Comparison of ENCODE assay signal across 18 cellular contexts in the genomic region with DNA sequence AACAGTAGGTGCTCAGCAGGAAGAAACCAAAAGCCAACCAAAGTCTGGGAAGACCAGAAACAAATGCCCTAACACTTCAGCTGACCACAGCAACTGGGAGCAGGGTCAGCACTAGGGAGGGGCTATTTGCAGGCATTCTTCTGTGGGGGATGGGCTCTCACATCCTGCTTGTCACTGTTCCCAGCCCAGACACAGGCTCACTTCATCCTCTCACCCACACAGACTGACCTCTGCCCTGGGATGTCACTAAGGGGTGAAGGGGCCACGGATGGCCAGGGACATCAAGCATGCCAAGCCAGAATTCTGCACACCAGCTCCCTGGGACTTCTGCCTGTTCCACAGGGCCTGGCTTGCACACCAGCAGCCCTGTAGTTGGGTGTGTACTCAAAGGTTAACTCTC. TPM values are rescaled to one million over a fixed set of nuclear protein-coding genes. Genes with fewer than 3 reads are reported as not detected.
DNase-seq lines count a peak whose midpoint lies in the region; TF ChIP-seq lines count a peak whose summit lies in the region.
"Had no signal": no experiment of that assay in that cellular context is flagged by ENCODE, and none has a peak within 500 bp of the region (broad histone marks: within the 10 kb centered on the region; RNA-seq: fewer than 3 reads in every experiment).

No MANE protein-coding gene starts in this region.

- peak; percentile 14 for DNase-seq in EH (ENCODE audit: low read depth)
- DNase-seq in chondrocyte (ENCODE audit: low spot score): peak; percentile 32
- DNase-seq in left kidney (ENCODE audit: low read depth, low spot score): peak; percentile 33
- DNase-seq in neuronal stem cell (ENCODE audit: low spot score): peak; percentile 54
- no peak for DNase-seq in left ventricle myocardium inferior
- no peak for DNase-seq in NK-92 treated with Interleukin-12 subunit alpha and Interleukin-12 subunit beta, amount 100 ng/mL, for 24 hours (lab: John Stamatoyannopoulos, UW)
- DNase-seq in amygdala (lab: John Stamatoyannopoulos, UW): no peak
- no peak for DNase-seq in MV-4-11 (lab: John Stamatoyannopoulos, UW)
- DNase-seq: C1 segment of cervical spinal cord, COR-L47, KG1, NCI-H1092 treated with DMSO at 0.1 percent for 48 hours, NCI-H187, NCI-H69, PC-9, SK-N-SH had no signal

- no peak overlapping the region for H3K4me2 ChIP-seq in neuronal stem cell (ENCODE audit: insufficient read depth, low read length, poor library complexity, severe bottlenecking)
- H3K4me2 ChIP-seq: PC-9, SK-N-SH had no signal

- no peak overlapping the region for H2AFZ ChIP-seq in neuronal stem cell (ENCODE audit: low read length)
- H2AFZ ChIP-seq: PC-9 had no signal

- H3K27ac ChIP-seq in neuronal stem cell (replicated peaks; ENCODE audit: low read length) (peak overlapping the region; percentile 17), left ventricle myocardium inferior (replicated peaks) (no peak overlapping the region)
- H3K27ac ChIP-seq: PC-9 had no signal

- H3K4me1 Mint-ChIP-seq in chondrocyte (ENCODE audit: low read depth): peaks cover 3% of the 10 kb centered on the region

- no peak overlapping the region for H3K18ac ChIP-seq in neuronal stem cell (ENCODE audit: low read length)

- H3K27me3 ChIP-seq in neuronal stem cell (ENCODE audit: control insufficient read depth in 3 of 3, insufficient read depth in 3 of 3, low read depth in 1 of 3, low read length in 3 of 3) (peaks cover 0 to 19% (median 14%) of the 10 kb centered on the region in 3 experiments), left ventricle myocardium inferior (ENCODE audit: low read depth) (peaks cover 14% of the 10 kb centered on the region)

- H3K4me3 ChIP-seq in neuronal stem cell (ENCODE audit: low read length in 2 of 2): no peak overlapping the region
- H3K4me3 ChIP-seq in left ventricle myocardium inferior: no peak overlapping the region
- H3K4me3 ChIP-seq: PC-9 had no signal

- no peak overlapping the region for H2BK120ac ChIP-seq in neuronal stem cell (ENCODE audit: low read depth, low read length)

- no peaks in the 10 kb centered on the region for H3K9me3 ChIP-seq in neuronal stem cell (replicated peaks in 1 of 2; ENCODE audit: control insufficient read depth in 2 of 2, insufficient read depth in 1 of 2, low read depth in 1 of 2, low read length in 2 of 2)
- H3K9me3 ChIP-seq in left ventricle myocardium inferior (replicated peaks): no peaks in the 10 kb centered on the region
- H3K9me3 ChIP-seq: SK-N-SH had no signal

- no CpG with 5 or more reads among the region's 1 CpG for WGBS in neuronal stem cell (ENCODE audit: extremely low coverage in 2 of 2, insufficient read length in 2 of 2, insufficient replicate concordance in 1 of 2), 2 donors

- intact Hi-C loops in left ventricle myocardium inferior (cut with micrococcal nuclease): no loop called here

- H3K27ac Mint-ChIP-seq in chondrocyte (ENCODE audit: unreplicated experiment): no peak overlapping the region

- H2BK12ac ChIP-seq in neuronal stem cell (ENCODE audit: low read length): peak overlapping the region; percentile 51

- H3K36me3 Mint-ChIP-seq in chondrocyte (ENCODE audit: low read depth): no peaks in the 10 kb centered on the region

- H3K9ac ChIP-seq in neuronal stem cell (ENCODE audit: low read depth, low read length, poor library complexity): no peak overlapping the region
- H3K9ac ChIP-seq: SK-N-SH had no signal

- no peak overlapping the region for H2BK15ac ChIP-seq in neuronal stem cell (ENCODE audit: low read length)

- no peaks in the 10 kb centered on the region for H3K9me3 Mint-ChIP-seq in chondrocyte (ENCODE audit: low read depth)

- no peak overlapping the region for H2AK5ac ChIP-seq in neuronal stem cell (ENCODE audit: low read depth, low read length)

- H3K23ac ChIP-seq in neuronal stem cell (ENCODE audit: low read depth, low read length, poor library complexity): no peak overlapping the region

- TF ChIP-seq CTCF in chondrocyte (IDR thresholded peaks at IDR 0.05): no peak
- no peak for TF ChIP-seq CTCF in left ventricle myocardium inferior (IDR thresholded peaks at IDR 0.05; ENCODE audit: borderline replicate concordance)

- no peak overlapping the region for H2BK5ac ChIP-seq in neuronal stem cell (ENCODE audit: low read length)

- peaks cover 13% of the 10 kb centered on the region for H3K27me3 Mint-ChIP-seq in chondrocyte (ENCODE audit: low read depth)

- H4K91ac ChIP-seq in neuronal stem cell (ENCODE audit: low read depth, low read length, poor library complexity): no peak overlapping the region

- H3K36me3 ChIP-seq in neuronal stem cell (replicated peaks in 1 of 2; ENCODE audit: control insufficient read depth in 2 of 2, insufficient read depth in 2 of 2, low read length in 2 of 2) (no peaks in the 10 kb centered on the region), left ventricle myocardium inferior (no peaks in the 10 kb centered on the region)

- H3K14ac ChIP-seq in neuronal stem cell (ENCODE audit: low read length): no peak overlapping the region

- H3K4ac ChIP-seq in neuronal stem cell (ENCODE audit: low read length): no peak overlapping the region

- H4K8ac ChIP-seq in neuronal stem cell (ENCODE audit: low read depth, low read length): no peak overlapping the region

- H3K4me1 ChIP-seq in neuronal stem cell (ENCODE audit: control insufficient read depth in 2 of 2, insufficient read depth in 1 of 2, low read depth in 1 of 2, low read length in 2 of 2) (peaks cover 20 to 22% of the 10 kb centered on the region in 2 donors), left ventricle myocardium inferior (peaks cover 14% of the 10 kb centered on the region)

- H3K4me3 Mint-ChIP-seq in chondrocyte (ENCODE audit: unreplicated experiment): no peak overlapping the region

- H3K79me1 ChIP-seq in neuronal stem cell (ENCODE audit: low read depth, low read length): no peaks in the 10 kb centered on the region

RNA-seq across cellular contexts. Expression of a gene that starts 28.7 kb away (rescaled TPM):
- 0.12 to 0.23 TPM in 2 of 3 replicates, not detected in the other for total RNA-seq in chondrocyte
- polyA plus RNA-seq in neuronal stem cell (2013, experiment 1 of 2): 0.33 TPM
- polyA plus RNA-seq in neuronal stem cell (2013, experiment 2 of 2): 0.51 TPM
- 0.82 TPM for total RNA-seq in left ventricle myocardium inferior
- total RNA-seq: A172, M059J had no signal

RNA-seq across cellular contexts. Expression of a gene that starts 32.6 kb away (rescaled TPM):
- total RNA-seq in chondrocyte (28.8 to 32.4 TPM (median 30.8 TPM) in 3 replicates), left ventricle myocardium inferior (20.2 TPM)
- polyA plus RNA-seq in neuronal stem cell (2013, experiment 1 of 2): 41.3 TPM
- 40.9 TPM for polyA plus RNA-seq in neuronal stem cell (2013, experiment 2 of 2)

Comparison
In these comparisons a context has a peak if more than half of its experiments do, and no peak if none do; other contexts are left out.
1. DNase-seq: peak in EH (single experiment), chondrocyte (single experiment), left kidney (single experiment) and neuronal stem cell (single experiment); none in left ventricle myocardium inferior (single experiment), NK-92 treated with Interleukin-12 subunit alpha and Interleukin-12 subunit beta, amount 100 ng/mL, for 24 hours (single experiment), amygdala (0 of 56) and MV-4-11 (single experiment).